Comparison of ENCODE assay signal across 8 cellular contexts in the genomic region with DNA sequence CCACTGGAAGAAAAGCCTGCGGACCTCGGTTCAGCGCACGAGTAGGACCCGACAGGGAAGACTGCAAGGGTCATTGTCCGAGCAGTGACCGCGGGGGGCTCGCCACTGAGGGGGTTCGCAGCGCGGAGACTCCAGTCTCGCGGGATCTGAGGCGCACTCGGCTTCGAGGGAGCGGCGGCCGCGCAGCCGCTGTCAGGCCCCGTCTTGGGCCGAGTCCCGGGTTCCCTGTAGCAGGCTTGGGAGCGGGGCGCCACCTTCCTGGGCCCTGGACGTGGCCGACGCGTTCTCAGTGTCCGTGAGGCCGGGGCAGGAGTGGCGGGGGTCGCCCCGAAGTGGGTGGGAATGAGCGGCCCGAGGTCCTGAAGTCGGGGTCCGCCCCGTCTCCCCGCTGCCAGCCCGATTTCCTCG. TPM values are rescaled to one million over a fixed set of nuclear protein-coding genes. Genes with fewer than 3 reads are reported as not detected.
A peak's percentile ranks its signal among the peaks of the same experiment; 100 is the strongest.
DNase-seq lines count a peak whose midpoint lies in the region; ATAC-seq lines count a peak whose summit lies in the region.

No MANE protein-coding gene starts in this region.

- peak overlapping the region; percentile 47 for H3K27ac ChIP-seq in iPS-18a (ENCODE audit: low read length)
- H3K27ac ChIP-seq in stomach smooth muscle (ENCODE audit: low read length), result peak overlapping the region; percentile 87

- no peak for ATAC-seq in activated CD4-positive, alpha-beta T cell treated with anti-CD3 and anti-CD28 coated beads for 36 hours
- no peak for ATAC-seq in HG03108 (IDR thresholded peaks at IDR 0.05; ENCODE audit: unreplicated experiment)

- H3K36me3 ChIP-seq in iPS-18a (ENCODE audit: control insufficient read depth, low read depth, low read length) (peaks cover 52% of the 10 kb centered on the region), stomach smooth muscle (ENCODE audit: control insufficient read depth in 2 of 2, insufficient read depth in 2 of 2, low read length in 2 of 2) (peaks cover 38 to 41% of the 10 kb centered on the region in 2 donors)

- no peak for DNase-seq in activated CD4-positive, alpha-beta T cell treated with anti-CD3 and anti-CD28 coated beads for 36 hours
- DNase-seq in activated CD4-positive, alpha-beta T cell treated with anti-CD3 and anti-CD28 coated beads, Interleukin-2, amount 50 U/mL, for 4 hours, result no peak
- no peak for DNase-seq in activated naive CD8-positive, alpha-beta T cell treated with anti-CD3 and anti-CD28 coated beads for 36 hours
- DNase-seq in foreskin melanocyte (no peak), NCI-H2227 (lab: John Stamatoyannopoulos, UW; ENCODE audit: unreplicated experiment) (no peak)

- intact Hi-C loops in activated CD4-positive, alpha-beta T cell treated with anti-CD3 and anti-CD28 coated beads for 36 hours (cut with DNase I, micrococcal nuclease), result loop anchor here (1.0 to 5.0 kb wide), 15 partner anchors 14 to 612 kb away; partner anchors contain the start of genes DAZAP1 (in 2 of the 2), NDUFS7 (in 2 of the 2), MBD3 (in 1 of the 2) and PCSK4 (in 1 of the 2)

- H3K4me1 ChIP-seq in iPS-18a (ENCODE audit: control insufficient read depth, low read depth, low read length) (peaks cover 11% of the 10 kb centered on the region), stomach smooth muscle (ENCODE audit: control insufficient read depth, insufficient read depth, low read length) (peaks cover 67% of the 10 kb centered on the region)

- peak overlapping the region; percentile 79 for H3K27ac Mint-ChIP-seq in activated CD4-positive, alpha-beta T cell treated with anti-CD3 and anti-CD28 coated beads for 36 hours
- peak overlapping the region; percentile 69 for H3K27ac Mint-ChIP-seq in activated naive CD8-positive, alpha-beta T cell treated with anti-CD3 and anti-CD28 coated beads for 36 hours

- H3K9me3 Mint-ChIP-seq in activated CD4-positive, alpha-beta T cell treated with anti-CD3 and anti-CD28 coated beads for 36 hours (ENCODE audit: low read depth), result no peaks in the 10 kb centered on the region
- no peaks in the 10 kb centered on the region for H3K9me3 Mint-ChIP-seq in activated naive CD8-positive, alpha-beta T cell treated with anti-CD3 and anti-CD28 coated beads for 36 hours

- no peaks in the 10 kb centered on the region for H3K27me3 Mint-ChIP-seq in activated CD4-positive, alpha-beta T cell treated with anti-CD3 and anti-CD28 coated beads for 36 hours
- H3K27me3 Mint-ChIP-seq in activated naive CD8-positive, alpha-beta T cell treated with anti-CD3 and anti-CD28 coated beads for 36 hours, result peaks cover 4% of the 10 kb centered on the region

- CTCF ChIA-PET in activated CD4-positive, alpha-beta T cell treated with anti-CD3 and anti-CD28 coated beads for 36 hours (lab: Charles Lee), result interaction anchor here (0.6 to 1.0 kb wide), 2 partner anchors 8 to 31 kb away, joined by 3 to 12 read pairs; no protein-coding TSS in a partner anchor

- peaks cover 56% of the 10 kb centered on the region for H3K4me1 Mint-ChIP-seq in activated CD4-positive, alpha-beta T cell treated with anti-CD3 and anti-CD28 coated beads for 36 hours
- H3K4me1 Mint-ChIP-seq in activated naive CD8-positive, alpha-beta T cell treated with anti-CD3 and anti-CD28 coated beads for 36 hours, result peaks cover 45% of the 10 kb centered on the region

- peaks cover 65% of the 10 kb centered on the region for H3K36me3 Mint-ChIP-seq in activated CD4-positive, alpha-beta T cell treated with anti-CD3 and anti-CD28 coated beads for 36 hours (ENCODE audit: low read depth)
- peaks cover 64% of the 10 kb centered on the region for H3K36me3 Mint-ChIP-seq in activated naive CD8-positive, alpha-beta T cell treated with anti-CD3 and anti-CD28 coated beads for 36 hours

- H3K4me3 Mint-ChIP-seq in activated CD4-positive, alpha-beta T cell treated with anti-CD3 and anti-CD28 coated beads for 36 hours, result peak overlapping the region; percentile 83
- peak overlapping the region; percentile 80 for H3K4me3 Mint-ChIP-seq in activated naive CD8-positive, alpha-beta T cell treated with anti-CD3 and anti-CD28 coated beads for 36 hours

- no peaks in the 10 kb centered on the region for H3K27me3 ChIP-seq in iPS-18a (ENCODE audit: control insufficient read depth, insufficient read depth, low read length)
- H3K27me3 ChIP-seq in stomach smooth muscle (ENCODE audit: control insufficient read depth in 1 of 2, insufficient read depth in 2 of 2, low read length in 2 of 2), result no peaks in the 10 kb centered on the region

- H3K4me3 ChIP-seq in iPS-18a (ENCODE audit: low read length), result peak overlapping the region; percentile 76
- peak overlapping the region; percentile 26 to 85 for H3K4me3 ChIP-seq in stomach smooth muscle (ENCODE audit: low read length in 2 of 2)

- H3K9ac ChIP-seq in iPS-18a (ENCODE audit: low read length) (peak overlapping the region; percentile 83), stomach smooth muscle (ENCODE audit: low read length in 2 of 2) (peak overlapping the region in 1 of 2 donors; percentile 34)

- POLR2A ChIA-PET in activated CD4-positive, alpha-beta T cell treated with anti-CD3 and anti-CD28 coated beads for 36 hours (lab: Charles Lee), result interaction anchor here (0.7 to 1.0 kb wide), 5 partner anchors 8 to 167 kb away, joined by 3 to 5 read pairs (median 3); no protein-coding TSS in a partner anchor

- no peaks in the 10 kb centered on the region for H3K9me3 ChIP-seq in iPS-18a (ENCODE audit: control insufficient read depth, low read depth, low read length)
- H3K9me3 ChIP-seq in stomach smooth muscle (ENCODE audit: control insufficient read depth in 2 of 2, low read length in 2 of 2), result no peaks in the 10 kb centered on the region

RNA-seq across cellular contexts. Expression of gene FAM174C, which starts 0.5 kb away (rescaled TPM):
- 10 to 100 TPM; 75.3 to 88.3 TPM for total RNA-seq in activated CD4-positive, alpha-beta T cell treated with anti-CD3 and anti-CD28 coated beads for 36 hours
- total RNA-seq in activated naive CD8-positive, alpha-beta T cell treated with anti-CD3 and anti-CD28 coated beads for 36 hours, result 100 to 1,000 TPM in 1 of 2 experiments, 10 to 100 TPM in 1; 99.8 to 101 TPM

RNA-seq across cellular contexts. Expression of gene CIRBP, which starts 5.7 kb away (rescaled TPM):
- total RNA-seq in activated CD4-positive, alpha-beta T cell treated with anti-CD3 and anti-CD28 coated beads for 36 hours, result 100 to 1,000 TPM; 123 to 188 TPM
- total RNA-seq in activated naive CD8-positive, alpha-beta T cell treated with anti-CD3 and anti-CD28 coated beads for 36 hours, result 100 to 1,000 TPM; 208 to 216 TPM

RNA-seq across cellular contexts. Expression of gene EFNA2, which starts 10.8 kb away (rescaled TPM):
- not detected for total RNA-seq in activated CD4-positive, alpha-beta T cell treated with anti-CD3 and anti-CD28 coated beads for 36 hours
- total RNA-seq in activated naive CD8-positive, alpha-beta T cell treated with anti-CD3 and anti-CD28 coated beads for 36 hours, result not detected

RNA-seq across cellular contexts. Expression of gene MIDN, which starts 26.5 kb away (rescaled TPM):
- 10 to 100 TPM; 46.5 to 47.9 TPM for total RNA-seq in activated CD4-positive, alpha-beta T cell treated with anti-CD3 and anti-CD28 coated beads for 36 hours
- total RNA-seq in activated naive CD8-positive, alpha-beta T cell treated with anti-CD3 and anti-CD28 coated beads for 36 hours, result 10 to 100 TPM; 29.3 to 29.6 TPM

RNA-seq across cellular contexts. Expression of gene ATP5F1D, which starts 33.3 kb away (rescaled TPM):
- total RNA-seq in activated CD4-positive, alpha-beta T cell treated with anti-CD3 and anti-CD28 coated beads for 36 hours, result 100 to 1,000 TPM; 161 to 180 TPM
- total RNA-seq in activated naive CD8-positive, alpha-beta T cell treated with anti-CD3 and anti-CD28 coated beads for 36 hours, result 100 to 1,000 TPM; 175 to 177 TPM
